ENCODE assay signal across 12 cellular contexts in the genomic region with DNA sequence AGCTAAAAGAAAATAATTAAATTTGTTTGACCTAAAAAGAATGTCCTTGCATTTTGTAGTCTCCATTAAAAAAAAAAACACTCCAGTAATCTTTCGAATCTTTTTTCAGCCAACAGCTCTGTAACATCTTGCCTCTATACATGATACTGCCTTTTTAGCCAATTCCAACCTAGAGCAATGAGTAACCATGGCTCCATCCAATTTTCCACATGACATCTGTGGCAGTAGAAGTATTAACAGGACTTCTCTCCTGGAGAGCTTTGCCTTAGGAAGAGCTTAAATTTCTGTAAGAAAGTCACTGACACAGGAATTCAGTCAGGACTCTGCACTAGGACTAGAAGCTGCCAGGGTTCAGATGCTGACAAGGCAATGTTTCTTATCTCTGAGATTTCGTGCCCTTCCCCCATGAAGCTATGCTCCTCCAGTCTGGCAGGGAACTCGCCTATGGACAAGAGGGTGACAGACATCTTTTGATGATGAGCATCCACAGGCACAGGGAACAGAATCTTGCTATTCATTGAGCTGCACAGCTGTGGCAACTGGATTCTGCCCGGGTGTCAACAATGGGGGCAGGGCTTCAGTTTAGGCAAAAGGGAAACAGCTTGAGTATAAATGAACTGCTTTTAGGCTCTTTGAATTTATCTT.
DNase-seq lines count a peak whose midpoint lies in the region; ATAC-seq and TF ChIP-seq lines count a peak whose summit lies in the region.
"Had no signal": no experiment of that assay in that cellular context is flagged by ENCODE, and none has a peak within 500 bp of the region (broad histone marks: within the 10 kb centered on the region; RNA-seq: fewer than 3 reads in every experiment).

No MANE protein-coding gene starts in this region.

- H3K79me2 ChIP-seq in GM23248 (ENCODE audit: insufficient read depth): peaks cover 70% of the 10 kb centered on the region
- peaks cover 40% of the 10 kb centered on the region for H3K79me2 ChIP-seq in parathyroid adenoma

- no peaks in the 10 kb centered on the region for H3K9me2 ChIP-seq in GM23248 (ENCODE audit: insufficient read depth)

- H2AFZ ChIP-seq in GM23248 (peak overlapping the region; percentile 30; the same call in 1 of the 2 replicates), parathyroid adenoma (no peak overlapping the region)

- H3K9me3 ChIP-seq in GM23248 (ENCODE audit: low read depth) (no peaks in the 10 kb centered on the region), parathyroid adenoma (ENCODE audit: control insufficient read depth, low read length) (no peaks in the 10 kb centered on the region)
- H3K9me3 ChIP-seq: thoracic aorta had no signal

- H3K27me3 ChIP-seq in GM23248 (replicated peaks; ENCODE audit: insufficient read depth) (no peaks in the 10 kb centered on the region), parathyroid adenoma (ENCODE audit: control insufficient read depth, insufficient read depth, low read length) (no peaks in the 10 kb centered on the region)

- no peak for TF ChIP-seq CTCF in parathyroid adenoma (IDR thresholded peaks at IDR 0.05)

- in situ Hi-C loops in GM23248 (cut with MboI): no loop called here

- H4K20me1 ChIP-seq in GM23248 (ENCODE audit: insufficient read depth): no peaks in the 10 kb centered on the region

- peaks cover 29% of the 10 kb centered on the region for H3K4me1 ChIP-seq in GM23248 (ENCODE audit: insufficient read depth)
- H3K4me1 ChIP-seq in parathyroid adenoma: peaks cover 6% of the 10 kb centered on the region

- H3F3A ChIP-seq in GM23248 (ENCODE audit: insufficient read depth): no peaks in the 10 kb centered on the region

- H3K9ac ChIP-seq in GM23248 (no peak overlapping the region), parathyroid adenoma (no peak overlapping the region)

- H3K4me2 ChIP-seq in GM23248 (ENCODE audit: unreplicated experiment) (no peak overlapping the region), parathyroid adenoma (ENCODE audit: low read length) (peak overlapping the region; percentile 1)

- DNase-seq in GM23248 (peak; percentile 41), anterior cingulate cortex (lab: John Stamatoyannopoulos, UW) (peak in 55 of 58 donors; percentile 10 to 95 (median 73)), hippocampal formation (lab: John Stamatoyannopoulos, UW) (peak; percentile 90 to 92), ureter (ENCODE audit: low spot score) (no peak), OCI-M2 (lab: John Stamatoyannopoulos, UW; ENCODE audit: unreplicated experiment) (no peak)
- DNase-seq in activated naive CD4-positive, alpha-beta T cell treated with anti-CD3 and anti-CD28 coated beads, Interleukin-2, amount 50 U/mL, for 16 hours: no peak
- DNase-seq: CD8-positive, alpha-beta memory T cell; NCI-H226 had no signal

- no peak overlapping the region for H3K27ac ChIP-seq in GM23248
- H3K27ac ChIP-seq in parathyroid adenoma: peak overlapping the region; percentile 25
- H3K27ac ChIP-seq: thoracic aorta had no signal

- H3K4me3 ChIP-seq in GM23248 (no peak overlapping the region), parathyroid adenoma (ENCODE audit: low read depth, low read length) (no peak overlapping the region)
- H3K4me3 ChIP-seq: thoracic aorta had no signal

- no peak for ATAC-seq in GM18909 (IDR thresholded peaks at IDR 0.05; ENCODE audit: poor library complexity, unreplicated experiment)
- ATAC-seq: sciatic nerve had no signal

- H3K36me3 ChIP-seq in GM23248 (ENCODE audit: low read depth) (no peaks in the 10 kb centered on the region), parathyroid adenoma (ENCODE audit: control insufficient read depth, insufficient read depth, low read length) (no peaks in the 10 kb centered on the region)
- H3K36me3 ChIP-seq: thoracic aorta had no signal

- WGBS in GM23248 (ENCODE audit: low coverage in 1 of 2, low lambda C conversion rate in 2 of 2, missing lambda C conversion rate in 2 of 2), 2 experiments: 50 to 56% methylated on average over 4 of the region's 4 CpGs

Comparison
In these comparisons a context has a peak if more than half of its experiments do, and no peak if none do; other contexts are left out.
1. DNase-seq: peak in GM23248 (single experiment), anterior cingulate cortex (55 of 58) and hippocampal formation (2 of 2); none in activated naive CD4-positive, alpha-beta T cell treated with anti-CD3 and anti-CD28 coated beads, Interleukin-2, amount 50 U/mL, for 16 hours (single experiment), ureter (single experiment) and OCI-M2 (single experiment).